Comparison of ENCODE assay signal across 26 cellular contexts in genomic region chr3:193060738-193061137, GRCh38.
"Had no signal": no experiment of that assay in that cellular context is flagged by ENCODE, and none has a peak within 500 bp of the region (broad histone marks: within the 10 kb centered on the region; RNA-seq: fewer than 3 reads in every experiment).

No MANE protein-coding gene starts in this region.

- H3K4me1 ChIP-seq: neural progenitor cell, parathyroid adenoma, psoas muscle, spleen, suprapubic skin, testis, tibial artery, transverse colon, upper lobe of right lung, uterus had no signal

- DNase-seq: natural killer cell; occipital lobe; ovary; posterior cingulate gyrus; psoas muscle; right cardiac atrium; spleen; stimulated activated CD4-positive, alpha-beta T cell treated with anti-CD3 and anti-CD28 coated beads, Interleukin-12 subunit alpha, Interleukin-12 subunit beta, amount 100 ng/mL, for 4 hours; stimulated activated CD4-positive, alpha-beta T cell treated with anti-CD3 and anti-CD28 coated beads, Interleukin-1b, Interleukin-23, amount 100 ng/mL, for 48 hours; stimulated activated CD4-positive, alpha-beta T cell treated with anti-CD3 and anti-CD28 coated beads, Interleukin-4, amount 100 ng/mL, for 1 hour; stimulated activated CD4-positive, alpha-beta T cell treated with anti-CD3 and anti-CD28 coated beads, Interleukin-4, amount 100 ng/mL, for 4 hours; stimulated activated CD8-positive, alpha-beta memory T cell treated with anti-CD3 and anti-CD28 coated beads, Interleukin-4, amount 100 ng/mL, for 48 hours; stimulated activated naive CD4-positive, alpha-beta T cell; stimulated activated naive CD8-positive, alpha-beta T cell treated with anti-CD3 and anti-CD28 coated beads, Interleukin-15, amount 100 ng/mL, for 72 hours; stimulated activated naive CD8-positive, alpha-beta T cell treated with anti-CD3 and anti-CD28 coated beads, Interleukin-15, Interleukin-2, amounts not matched to agents 100 U/mL and 50 U/mL, for 24 hours; substantia nigra; testis; tibial artery; transverse colon; upper lobe of right lung; uterus had no signal

- H3K4me3 ChIP-seq: neural progenitor cell, ovary, psoas muscle, skin epidermis, smooth muscle cell, spleen, suprapubic skin, testis, tibial artery, transverse colon, upper lobe of right lung, uterus had no signal

- H3K9me3 ChIP-seq: ovary, psoas muscle, spleen, suprapubic skin, testis, tibial artery, transverse colon, upper lobe of right lung, uterus had no signal

- H3K36me3 ChIP-seq: neural progenitor cell, ovary, spleen, suprapubic skin, tibial artery, transverse colon, upper lobe of right lung, uterus had no signal

- H3K27ac ChIP-seq: neural progenitor cell, ovary, parathyroid adenoma, psoas muscle, skin epidermis, spleen, suprapubic skin, testis, tibial artery, transverse colon, upper lobe of right lung, uterus had no signal
